9 cellular contexts compared by ENCODE assay signal in the genomic region with DNA sequence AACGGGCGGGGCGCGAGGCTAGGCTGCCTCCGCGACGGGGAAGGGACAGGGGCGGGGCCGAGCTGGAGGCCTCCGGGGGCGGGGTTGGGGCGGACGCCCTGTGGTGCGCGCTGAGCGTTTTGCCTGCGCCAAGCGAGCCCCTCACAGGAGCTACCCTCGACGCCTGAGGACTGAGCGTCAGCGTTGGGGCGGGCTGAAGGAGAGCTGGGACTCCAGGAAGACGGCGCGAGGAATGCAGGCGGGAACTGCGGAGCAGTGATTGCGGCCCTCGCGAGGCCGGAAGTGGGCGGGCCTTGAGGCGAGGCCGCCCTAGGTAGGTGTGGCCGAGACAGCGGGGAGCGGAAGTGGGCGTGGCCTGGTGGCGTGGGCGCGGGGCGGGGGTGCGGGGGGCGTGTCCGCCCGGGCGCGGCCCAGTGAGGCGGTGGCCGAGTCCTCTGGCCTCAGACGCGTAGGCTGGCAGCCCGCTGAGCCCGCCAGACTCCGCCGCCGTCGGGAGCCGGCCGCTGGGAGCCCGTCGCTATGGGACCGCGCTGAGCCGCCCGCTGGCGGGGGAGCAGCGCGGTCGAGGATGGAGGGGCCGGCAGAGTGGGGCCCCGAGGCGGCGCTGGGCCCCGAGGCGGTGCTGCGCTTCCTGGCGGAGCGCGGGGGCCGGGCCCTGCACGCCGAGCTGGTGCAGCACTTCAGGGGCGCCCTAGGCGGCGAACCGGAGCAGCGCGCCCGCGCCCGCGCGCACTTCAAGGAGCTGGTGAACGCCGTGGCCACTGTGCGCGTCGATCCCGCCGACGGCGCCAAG. TPM values are rescaled to one million over a fixed set of nuclear protein-coding genes. Genes with fewer than 3 reads are reported as not detected.
DNase-seq lines count a peak whose midpoint lies in the region; ATAC-seq, FAIRE-seq and TF ChIP-seq lines count a peak whose summit lies in the region.
"Had no signal": no experiment of that assay in that cellular context is flagged by ENCODE, and none has a peak within 500 bp of the region (broad histone marks: within the 10 kb centered on the region; RNA-seq: fewer than 3 reads in every experiment).

TSS of gene SEPTIN10 (minus strand) at position 45 of the 793 bp plus-strand sequence. CDS start 139 bp downstream, outside the sequence.
A gene with protein sequence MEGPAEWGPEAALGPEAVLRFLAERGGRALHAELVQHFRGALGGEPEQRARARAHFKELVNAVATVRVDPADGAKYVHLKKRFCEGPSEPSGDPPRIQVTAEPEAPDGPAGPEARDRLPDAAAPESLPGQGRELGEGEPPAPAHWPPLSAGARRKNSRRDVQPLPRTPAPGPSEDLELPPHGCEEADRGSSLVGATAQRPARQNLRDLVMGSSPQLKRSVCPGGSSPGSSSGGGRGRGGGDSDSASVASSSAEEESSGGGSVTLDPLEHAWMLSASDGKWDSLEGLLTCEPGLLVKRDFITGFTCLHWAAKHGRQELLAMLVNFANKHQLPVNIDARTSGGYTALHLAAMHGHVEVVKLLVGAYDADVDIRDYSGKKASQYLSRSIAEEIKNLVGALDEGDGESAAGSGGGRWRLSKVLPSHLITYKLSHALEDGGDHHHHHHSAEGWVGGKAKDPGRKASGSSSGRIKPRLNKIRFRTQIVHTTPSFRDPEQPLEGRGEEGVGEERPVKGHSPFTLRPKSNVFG (plus strand): TSS at position 443 of the 793 bp plus-strand sequence. CDS start 126 bp downstream, at position 569.

- peaks cover 8% of the 10 kb centered on the region for H3K36me3 Mint-ChIP-seq in activated CD8-positive, alpha-beta memory T cell treated with anti-CD3 and anti-CD28 coated beads, Interleukin-2, amount 10 ng/mL, durations not matched to agents 7 days and 5 days
- H3K36me3 Mint-ChIP-seq in memory B cell, result peaks cover 2% of the 10 kb centered on the region

- H4K20me1 ChIP-seq in H1 (replicated peaks in 1 of 2; ENCODE audit: control insufficient read depth in 1 of 2, insufficient read depth in 2 of 2, low read length in 2 of 2), result peaks cover 0 to 8% of the 10 kb centered on the region in 2 experiments

- H3K9me3 ChIP-seq in H1 (ENCODE audit: insufficient read depth in 2 of 2, low read depth in 1 of 2, low read length in 1 of 2), result no peaks in the 10 kb centered on the region

- H3K27me3 Mint-ChIP-seq in activated CD8-positive, alpha-beta memory T cell treated with anti-CD3 and anti-CD28 coated beads, Interleukin-2, amount 10 ng/mL, durations not matched to agents 7 days and 5 days, result peaks cover 75% of the 10 kb centered on the region
- peaks cover 23% of the 10 kb centered on the region for H3K27me3 Mint-ChIP-seq in memory B cell

- 0 out of 3 replicates have a peak, but pooled peaks of 1 of the 2 experiments have one; percentile 18 for TF ChIP-seq EP300 in H1 (IDR thresholded peaks at IDR 0.05; ENCODE audit: borderline replicate concordance in 1 of 2, low read depth in 2 of 2, low read length in 2 of 2)

- peaks cover 8 to 59% of the 10 kb centered on the region in 2 experiments for H3K79me2 ChIP-seq in H1 (ENCODE audit: control insufficient read depth in 1 of 2, insufficient read depth in 2 of 2, low read length in 2 of 2)

- CTCF ChIA-PET in activated CD8-positive, alpha-beta memory T cell treated with anti-CD3 and anti-CD28 coated beads, Interleukin-2, amount 10 ng/mL, durations not matched to agents 7 days and 5 days (lab: Charles Lee), result interaction anchor here (1.5 kb wide), 1 partner anchor 68 kb away, joined by 4 read pairs; no protein-coding TSS in a partner anchor
- CTCF ChIA-PET in H1 (lab: Charles Lee; ENCODE audit: partially characterized antibody), result interaction anchor here (0.7 to 2.8 kb wide), 5 partner anchors 8 to 122 kb away, joined by 3 to 17 read pairs (median 4); no protein-coding TSS in a partner anchor

- no peak for FAIRE-seq in H1 (lab: Jason Lieb, UNC)

- H3K14ac ChIP-seq in H1 (ENCODE audit: insufficient read length), result no peak within 1 kb of the TSS

- H2BK120ac ChIP-seq in H1 (replicated peaks; ENCODE audit: low read depth, low read length), result no peak within 1 kb of the TSS

- H2BK12ac ChIP-seq in H1 (ENCODE audit: low read depth, low read length), result peak within 1 kb of the TSS; percentile 95

- peaks cover 0 to 17% (median 11%) of the 10 kb centered on the region in 4 experiments; a peak in 5 of 7 replicates for H3K27me3 ChIP-seq in H1 (replicated peaks in 1 of 4; ENCODE audit: control insufficient read depth in 3 of 4, extremely low read depth in 1 of 4, insufficient read depth in 3 of 4, low read length in 3 of 4)

- peak; percentile 12 for DNase-seq in NCI-H2107 treated with DMSO at 0.1 percent for 48 hours (lab: John Stamatoyannopoulos, UW; ENCODE audit: unreplicated experiment)
- no peak for DNase-seq in NCI-H2107 (lab: John Stamatoyannopoulos, UW)
- peak; percentile 63 for DNase-seq in NCI-H524 treated with DMSO at 0.1 percent for 48 hours (lab: John Stamatoyannopoulos, UW)
- peak; percentile 71 for DNase-seq in activated CD8-positive, alpha-beta memory T cell treated with anti-CD3 and anti-CD28 coated beads, Interleukin-2, amount 10 ng/mL, durations not matched to agents 7 days and 5 days
- peak; percentile 96 for DNase-seq in H1 (ENCODE audit: low read depth in 1 of 2, low spot score in 2 of 2)
- peak; percentile 3 to 29 for DNase-seq in memory B cell (ENCODE audit: low spot score in 2 of 2)
- DNase-seq in stimulated activated CD4-positive, alpha-beta T cell treated with anti-CD3 and anti-CD28 coated beads, TNF-alpha, amount 100 ng/mL, for 4 hours (ENCODE audit: low read depth in 3 of 3), result peak; percentile 61 to 68 (median 65)
- DNase-seq: DND-41 had no signal

- H2AK5ac ChIP-seq in H1 (ENCODE audit: low read depth, low read length), result peak within 1 kb of the TSS; percentile 71; the same call in 1 of the 2 replicates

- H3K18ac ChIP-seq in H1 (ENCODE audit: extremely low read depth, low read length), result peak within 1 kb of the TSS; percentile 91

- TF ChIP-seq POLR2A in H1 (IDR thresholded peaks at IDR 0.05; ENCODE audit: control extremely low read depth in 1 of 2, low read depth in 2 of 2, low read length in 2 of 2), result peak; percentile 78 to 89

- TF ChIP-seq RAD21 in H1 (IDR thresholded peaks at IDR 0.05 in 1 of 2, conservative IDR thresholded peaks at IDR 0.05 in 1 of 2; ENCODE audit: low read depth in 2 of 2, low read length in 2 of 2), result no peak

- H3K79me1 ChIP-seq in H1 (ENCODE audit: low read depth, low read length), result peaks cover 2% of the 10 kb centered on the region; the same call in 1 of the 2 replicates

- peak within 1 kb of the TSS; percentile 67 for H4K5ac ChIP-seq in H1 (ENCODE audit: insufficient read length, low read depth, low read length)

- H2BK5ac ChIP-seq in H1 (ENCODE audit: low read depth, low read length), result peak within 1 kb of the TSS; percentile 50; the same call in 1 of the 2 replicates

- H3K9me3 Mint-ChIP-seq in activated CD8-positive, alpha-beta memory T cell treated with anti-CD3 and anti-CD28 coated beads, Interleukin-2, amount 10 ng/mL, durations not matched to agents 7 days and 5 days (ENCODE audit: low read depth), result no peaks in the 10 kb centered on the region
- H3K9me3 Mint-ChIP-seq in memory B cell, result peaks cover 1% of the 10 kb centered on the region

- H4K8ac ChIP-seq in H1 (ENCODE audit: extremely low read depth, insufficient read depth, low read length), result peak within 1 kb of the TSS; percentile 89

- WGBS in H1 (ENCODE audit: extremely low coverage in 1 of 2, insufficient coverage in 1 of 2, insufficient read length in 1 of 2, insufficient replicate concordance in 2 of 2, low coverage in 1 of 2, low lambda C conversion rate in 2 of 2, missing lambda C conversion rate in 1 of 2), 2 experiments, result 3% methylated on average over 37 of the region's 104 CpGs; no CpG with 5 or more reads in 1 of the 2 experiments

- peak within 1 kb of the TSS; percentile 93 to 95 for H3K4me2 ChIP-seq in H1 (ENCODE audit: insufficient read depth in 1 of 2, low read depth in 2 of 2, low read length in 2 of 2)

- POLR2A ChIA-PET in H1 (lab: Charles Lee; ENCODE audit: partially characterized antibody), result interaction anchor here (0.6 to 4.2 kb wide), 18 partner anchors 9 to 1489 kb away, joined by 3 to 33 read pairs (median 4); no protein-coding TSS in a partner anchor

- TF ChIP-seq CTCF in H1 (IDR thresholded peaks at IDR 0.05; ENCODE audit: control extremely low read depth in 1 of 3, insufficient read depth in 1 of 3, low read depth in 1 of 3, low read length in 3 of 3), result no peak

- ATAC-seq in HG03135 (IDR thresholded peaks at IDR 0.05; ENCODE audit: unreplicated experiment), result peak; percentile 86
- peak; percentile 89 for ATAC-seq in activated CD8-positive, alpha-beta memory T cell treated with anti-CD3 and anti-CD28 coated beads, Interleukin-2, amount 10 ng/mL, durations not matched to agents 7 days and 5 days
- peak; percentile 70 for ATAC-seq in memory B cell (ENCODE audit: low read depth)

- peak within 1 kb of the TSS; percentile 77 for H3K4ac ChIP-seq in H1 (replicated peaks; ENCODE audit: insufficient read length, low read depth, low read length)

- peak within 1 kb of the TSS; percentile 72 for H3K27ac ChIP-seq in H1 (ENCODE audit: low read depth, low read length)

- peak within 1 kb of the TSS; percentile 54 for H3K27ac Mint-ChIP-seq in activated CD8-positive, alpha-beta memory T cell treated with anti-CD3 and anti-CD28 coated beads, Interleukin-2, amount 10 ng/mL, durations not matched to agents 7 days and 5 days
- H3K27ac Mint-ChIP-seq in memory B cell, result no peak within 1 kb of the TSS

- H3K23ac ChIP-seq in H1 (ENCODE audit: insufficient read length), result no peak within 1 kb of the TSS

- peak within 1 kb of the TSS; percentile 20; the same call in 1 of the 2 replicates for H2AFZ ChIP-seq in H1 (ENCODE audit: low read length)

- no peaks in the 10 kb centered on the region for H3K36me3 ChIP-seq in H1 (ENCODE audit: control insufficient read depth in 2 of 4, insufficient read depth in 4 of 4, low read length in 3 of 4)

- no peak within 1 kb of the TSS for H2BK20ac ChIP-seq in H1 (ENCODE audit: low read length)

- H3K4me1 ChIP-seq in H1 (replicated peaks in 1 of 4; ENCODE audit: control insufficient read depth in 3 of 4, insufficient read depth in 4 of 4, low read length in 3 of 4), result peaks cover 0 to 17% (median 9%) of the 10 kb centered on the region in 4 experiments; a peak in 5 of 7 replicates

- H3K9ac ChIP-seq in H1 (replicated peaks in 1 of 4; ENCODE audit: extremely low read depth in 1 of 4, low read depth in 3 of 4, low read length in 3 of 4), result peak within 1 kb of the TSS; percentile 77 to 93 (median 84)

- peak within 1 kb of the TSS; percentile 49; the same call in 1 of the 2 replicates for H2BK15ac ChIP-seq in H1 (ENCODE audit: low read length)

- peak within 1 kb of the TSS; percentile 82 to 97 (median 88) for H3K4me3 ChIP-seq in H1 (ENCODE audit: extremely low read depth in 1 of 4, insufficient read depth in 2 of 4, low read depth in 3 of 4, low read length in 4 of 4)

- peaks cover 7% of the 10 kb centered on the region for H3K4me1 Mint-ChIP-seq in activated CD8-positive, alpha-beta memory T cell treated with anti-CD3 and anti-CD28 coated beads, Interleukin-2, amount 10 ng/mL, durations not matched to agents 7 days and 5 days
- no peaks in the 10 kb centered on the region for H3K4me1 Mint-ChIP-seq in memory B cell

- H4K91ac ChIP-seq in H1 (replicated peaks; ENCODE audit: insufficient read length, low read length), result peak within 1 kb of the TSS; percentile 95

- H3K4me3 Mint-ChIP-seq in activated CD8-positive, alpha-beta memory T cell treated with anti-CD3 and anti-CD28 coated beads, Interleukin-2, amount 10 ng/mL, durations not matched to agents 7 days and 5 days, result peak within 1 kb of the TSS; percentile 72
- peak within 1 kb of the TSS; percentile 71 for H3K4me3 Mint-ChIP-seq in memory B cell

- H3K56ac ChIP-seq in H1 (replicated peaks; ENCODE audit: insufficient read length, low read depth, low read length), result peak within 1 kb of the TSS; percentile 77

- H3K23me2 ChIP-seq in H1 (ENCODE audit: low read depth, low read length), result peaks cover 12% of the 10 kb centered on the region

RNA-seq across cellular contexts. Expression of gene SEPTIN10, which starts in this region (rescaled TPM):
- total RNA-seq in activated CD8-positive, alpha-beta memory T cell treated with anti-CD3 and anti-CD28 coated beads, Interleukin-2, amount 10 ng/mL, durations not matched to agents 7 days and 5 days, result under 1 TPM in 1 of 2 experiments, not detected in 1; 0.54 TPM
- total RNA-seq in H1 (2021; fragmentation: NEBNext Ultra II Directional; extraction: Animal tissue kit (Norgen Biotek cat#: 25700)), result 93.6 and 101 TPM in 2 replicates
- polyA plus RNA-seq in H1 (2011; rRNA removed), result 15.3 and 23.7 TPM in 2 replicates
- 31.5 TPM for polyA plus RNA-seq in H1 (2011; cell fraction: cytosol; rRNA removed)
- 28.8 TPM for polyA plus RNA-seq in H1 (2011; cell fraction: nucleus; rRNA removed)
- 40.5 to 62.2 TPM (median 55.7 TPM) in 4 replicates for polyA plus RNA-seq in H1 (2012, experiment 1 of 2)
- polyA plus RNA-seq in H1 (2012, experiment 2 of 2), result 5.6 TPM
- polyA plus RNA-seq in H1 (2013, experiment 1 of 2), result 64.6 TPM
- polyA plus RNA-seq in H1 (2013, experiment 2 of 2), result 62.1 TPM
- 44.8 and 77.0 TPM in 2 replicates for polyA minus RNA-seq in H1 (2011; rRNA and poly(A)+ RNA removed)
- polyA minus RNA-seq in H1 (2011; cell fraction: cytosol; rRNA and poly(A)+ RNA removed), result 61.8 TPM
- 105 TPM for polyA minus RNA-seq in H1 (2011; cell fraction: nucleus; rRNA and poly(A)+ RNA removed)

RNA-seq across cellular contexts. Expression of the second gene that starts in this region (rescaled TPM):
- total RNA-seq in activated CD8-positive, alpha-beta memory T cell treated with anti-CD3 and anti-CD28 coated beads, Interleukin-2, amount 10 ng/mL, durations not matched to agents 7 days and 5 days, result under 1 TPM in 1 of 2 experiments, not detected in 1; 0.09 TPM
- total RNA-seq in H1 (2021; fragmentation: NEBNext Ultra II Directional; extraction: Animal tissue kit (Norgen Biotek cat#: 25700)), result 16.8 and 17.8 TPM in 2 replicates
- polyA plus RNA-seq in H1 (2011; rRNA removed), result 3.1 and 3.4 TPM in 2 replicates
- polyA plus RNA-seq in H1 (2011; cell fraction: cytosol; rRNA removed), result 4.8 TPM
- 4.1 TPM for polyA plus RNA-seq in H1 (2011; cell fraction: nucleus; rRNA removed)
- polyA plus RNA-seq in H1 (2012, experiment 1 of 2), result 3.9 to 5.6 TPM (median 5.0 TPM) in 4 replicates
- 1.8 TPM for polyA plus RNA-seq in H1 (2012, experiment 2 of 2)
- 11.9 TPM for polyA plus RNA-seq in H1 (2013, experiment 1 of 2)
- 11.0 TPM for polyA plus RNA-seq in H1 (2013, experiment 2 of 2)
- polyA minus RNA-seq in H1 (2011; rRNA and poly(A)+ RNA removed), result 3.2 and 4.2 TPM in 2 replicates
- 7.4 TPM for polyA minus RNA-seq in H1 (2011; cell fraction: cytosol; rRNA and poly(A)+ RNA removed)
- 11.6 TPM for polyA minus RNA-seq in H1 (2011; cell fraction: nucleus; rRNA and poly(A)+ RNA removed)

Comparison
In these comparisons a context has a peak if more than half of its experiments do, and no peak if none do; other contexts are left out.
1. RNA of gene SEPTIN10 (total RNA-seq): 93.6 to 101 TPM in H1; 0.54 TPM in activated CD8-positive, alpha-beta memory T cell treated with anti-CD3 and anti-CD28 coated beads, Interleukin-2, amount 10 ng/mL, durations not matched to agents 7 days and 5 days; every median in the first group is over 10 times any median in the second.
2. RNA of the second gene that starts in this region (total RNA-seq): 16.8 to 17.8 TPM in H1; 0.09 TPM in activated CD8-positive, alpha-beta memory T cell treated with anti-CD3 and anti-CD28 coated beads, Interleukin-2, amount 10 ng/mL, durations not matched to agents 7 days and 5 days; every median in the first group is over 10 times any median in the second.
3. Peak in DNase-seq and ATAC-seq in activated CD8-positive, alpha-beta memory T cell treated with anti-CD3 and anti-CD28 coated beads, Interleukin-2, amount 10 ng/mL, durations not matched to agents 7 days and 5 days; RNA of the genes that start here not detected or under 1 TPM.
4. Peak in every context shown above with its lines, with median percentiles within 50 percentile points of each other: ATAC-seq.